Comparison of ENCODE assay signal across 1 cellular context in the genomic region with DNA sequence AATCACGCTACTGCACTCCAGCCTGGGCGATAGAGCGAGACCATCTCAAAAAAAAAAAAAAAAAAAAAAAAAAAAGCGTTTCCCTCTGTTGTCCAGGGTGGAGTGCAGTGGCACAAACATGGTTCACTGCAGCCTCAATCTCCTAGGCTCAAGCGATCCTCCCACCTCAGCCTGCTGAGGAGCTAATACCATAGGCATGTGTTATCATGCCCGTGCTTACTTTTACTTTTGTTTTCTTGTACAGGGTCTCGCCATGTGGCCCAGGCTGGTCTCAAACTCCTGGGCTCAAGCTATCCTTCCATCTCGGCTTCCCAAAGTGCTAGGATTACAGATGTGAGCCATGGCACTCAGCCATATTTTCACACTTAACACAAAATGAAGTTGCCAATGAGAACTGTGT.
TF ChIP-seq lines count a peak whose summit lies in the region.

No MANE protein-coding gene starts in this region.

TF ChIP-seq in WTC11, 78 proteins besides CTCF, POLR2A, EP300 and RAD21 (continued from another document):
- TF ChIP-seq, protein P1, sequence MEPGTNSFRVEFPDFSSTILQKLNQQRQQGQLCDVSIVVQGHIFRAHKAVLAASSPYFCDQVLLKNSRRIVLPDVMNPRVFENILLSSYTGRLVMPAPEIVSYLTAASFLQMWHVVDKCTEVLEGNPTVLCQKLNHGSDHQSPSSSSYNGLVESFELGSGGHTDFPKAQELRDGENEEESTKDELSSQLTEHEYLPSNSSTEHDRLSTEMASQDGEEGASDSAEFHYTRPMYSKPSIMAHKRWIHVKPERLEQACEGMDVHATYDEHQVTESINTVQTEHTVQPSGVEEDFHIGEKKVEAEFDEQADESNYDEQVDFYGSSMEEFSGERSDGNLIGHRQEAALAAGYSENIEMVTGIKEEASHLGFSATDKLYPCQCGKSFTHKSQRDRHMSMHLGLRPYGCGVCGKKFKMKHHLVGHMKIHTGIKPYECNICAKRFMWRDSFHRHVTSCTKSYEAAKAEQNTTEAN (CRISPR knock-in tag; IDR thresholded peaks at IDR 0.05) = no peak
- TF ChIP-seq, protein P2, sequence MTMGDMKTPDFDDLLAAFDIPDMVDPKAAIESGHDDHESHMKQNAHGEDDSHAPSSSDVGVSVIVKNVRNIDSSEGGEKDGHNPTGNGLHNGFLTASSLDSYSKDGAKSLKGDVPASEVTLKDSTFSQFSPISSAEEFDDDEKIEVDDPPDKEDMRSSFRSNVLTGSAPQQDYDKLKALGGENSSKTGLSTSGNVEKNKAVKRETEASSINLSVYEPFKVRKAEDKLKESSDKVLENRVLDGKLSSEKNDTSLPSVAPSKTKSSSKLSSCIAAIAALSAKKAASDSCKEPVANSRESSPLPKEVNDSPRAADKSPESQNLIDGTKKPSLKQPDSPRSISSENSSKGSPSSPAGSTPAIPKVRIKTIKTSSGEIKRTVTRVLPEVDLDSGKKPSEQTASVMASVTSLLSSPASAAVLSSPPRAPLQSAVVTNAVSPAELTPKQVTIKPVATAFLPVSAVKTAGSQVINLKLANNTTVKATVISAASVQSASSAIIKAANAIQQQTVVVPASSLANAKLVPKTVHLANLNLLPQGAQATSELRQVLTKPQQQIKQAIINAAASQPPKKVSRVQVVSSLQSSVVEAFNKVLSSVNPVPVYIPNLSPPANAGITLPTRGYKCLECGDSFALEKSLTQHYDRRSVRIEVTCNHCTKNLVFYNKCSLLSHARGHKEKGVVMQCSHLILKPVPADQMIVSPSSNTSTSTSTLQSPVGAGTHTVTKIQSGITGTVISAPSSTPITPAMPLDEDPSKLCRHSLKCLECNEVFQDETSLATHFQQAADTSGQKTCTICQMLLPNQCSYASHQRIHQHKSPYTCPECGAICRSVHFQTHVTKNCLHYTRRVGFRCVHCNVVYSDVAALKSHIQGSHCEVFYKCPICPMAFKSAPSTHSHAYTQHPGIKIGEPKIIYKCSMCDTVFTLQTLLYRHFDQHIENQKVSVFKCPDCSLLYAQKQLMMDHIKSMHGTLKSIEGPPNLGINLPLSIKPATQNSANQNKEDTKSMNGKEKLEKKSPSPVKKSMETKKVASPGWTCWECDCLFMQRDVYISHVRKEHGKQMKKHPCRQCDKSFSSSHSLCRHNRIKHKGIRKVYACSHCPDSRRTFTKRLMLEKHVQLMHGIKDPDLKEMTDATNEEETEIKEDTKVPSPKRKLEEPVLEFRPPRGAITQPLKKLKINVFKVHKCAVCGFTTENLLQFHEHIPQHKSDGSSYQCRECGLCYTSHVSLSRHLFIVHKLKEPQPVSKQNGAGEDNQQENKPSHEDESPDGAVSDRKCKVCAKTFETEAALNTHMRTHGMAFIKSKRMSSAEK (CRISPR knock-in tag; IDR thresholded peaks at IDR 0.05; ENCODE audit: borderline replicate concordance) = no peak
- TF ChIP-seq, protein P3, sequence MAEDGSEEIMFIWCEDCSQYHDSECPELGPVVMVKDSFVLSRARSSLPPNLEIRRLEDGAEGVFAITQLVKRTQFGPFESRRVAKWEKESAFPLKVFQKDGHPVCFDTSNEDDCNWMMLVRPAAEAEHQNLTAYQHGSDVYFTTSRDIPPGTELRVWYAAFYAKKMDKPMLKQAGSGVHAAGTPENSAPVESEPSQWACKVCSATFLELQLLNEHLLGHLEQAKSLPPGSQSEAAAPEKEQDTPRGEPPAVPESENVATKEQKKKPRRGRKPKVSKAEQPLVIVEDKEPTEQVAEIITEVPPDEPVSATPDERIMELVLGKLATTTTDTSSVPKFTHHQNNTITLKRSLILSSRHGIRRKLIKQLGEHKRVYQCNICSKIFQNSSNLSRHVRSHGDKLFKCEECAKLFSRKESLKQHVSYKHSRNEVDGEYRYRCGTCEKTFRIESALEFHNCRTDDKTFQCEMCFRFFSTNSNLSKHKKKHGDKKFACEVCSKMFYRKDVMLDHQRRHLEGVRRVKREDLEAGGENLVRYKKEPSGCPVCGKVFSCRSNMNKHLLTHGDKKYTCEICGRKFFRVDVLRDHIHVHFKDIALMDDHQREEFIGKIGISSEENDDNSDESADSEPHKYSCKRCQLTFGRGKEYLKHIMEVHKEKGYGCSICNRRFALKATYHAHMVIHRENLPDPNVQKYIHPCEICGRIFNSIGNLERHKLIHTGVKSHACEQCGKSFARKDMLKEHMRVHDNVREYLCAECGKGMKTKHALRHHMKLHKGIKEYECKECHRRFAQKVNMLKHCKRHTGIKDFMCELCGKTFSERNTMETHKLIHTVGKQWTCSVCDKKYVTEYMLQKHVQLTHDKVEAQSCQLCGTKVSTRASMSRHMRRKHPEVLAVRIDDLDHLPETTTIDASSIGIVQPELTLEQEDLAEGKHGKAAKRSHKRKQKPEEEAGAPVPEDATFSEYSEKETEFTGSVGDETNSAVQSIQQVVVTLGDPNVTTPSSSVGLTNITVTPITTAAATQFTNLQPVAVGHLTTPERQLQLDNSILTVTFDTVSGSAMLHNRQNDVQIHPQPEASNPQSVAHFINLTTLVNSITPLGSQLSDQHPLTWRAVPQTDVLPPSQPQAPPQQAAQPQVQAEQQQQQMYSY (CRISPR knock-in tag; IDR thresholded peaks at IDR 0.05) = no peak
- TF ChIP-seq, protein P4, sequence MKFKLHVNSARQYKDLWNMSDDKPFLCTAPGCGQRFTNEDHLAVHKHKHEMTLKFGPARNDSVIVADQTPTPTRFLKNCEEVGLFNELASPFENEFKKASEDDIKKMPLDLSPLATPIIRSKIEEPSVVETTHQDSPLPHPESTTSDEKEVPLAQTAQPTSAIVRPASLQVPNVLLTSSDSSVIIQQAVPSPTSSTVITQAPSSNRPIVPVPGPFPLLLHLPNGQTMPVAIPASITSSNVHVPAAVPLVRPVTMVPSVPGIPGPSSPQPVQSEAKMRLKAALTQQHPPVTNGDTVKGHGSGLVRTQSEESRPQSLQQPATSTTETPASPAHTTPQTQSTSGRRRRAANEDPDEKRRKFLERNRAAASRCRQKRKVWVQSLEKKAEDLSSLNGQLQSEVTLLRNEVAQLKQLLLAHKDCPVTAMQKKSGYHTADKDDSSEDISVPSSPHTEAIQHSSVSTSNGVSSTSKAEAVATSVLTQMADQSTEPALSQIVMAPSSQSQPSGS (CRISPR knock-in tag; IDR thresholded peaks at IDR 0.05; ENCODE audit: borderline replicate concordance, low read depth) = no peak
- TF ChIP-seq IRF2 (CRISPR knock-in tag; IDR thresholded peaks at IDR 0.05; ENCODE audit: borderline replicate concordance, low read depth) (no peak), TEAD1 (CRISPR knock-in tag; IDR thresholded peaks at IDR 0.05) (no peak), FOXJ3 (CRISPR knock-in tag; IDR thresholded peaks at IDR 0.05; ENCODE audit: borderline replicate concordance) (no peak), OVOL2 (CRISPR knock-in tag; IDR thresholded peaks at IDR 0.05; ENCODE audit: borderline replicate concordance) (no peak), ZNF396 (CRISPR knock-in tag; IDR thresholded peaks at IDR 0.05; ENCODE audit: borderline replicate concordance) (no peak), MYBL2 (CRISPR knock-in tag; IDR thresholded peaks at IDR 0.05) (no peak), FOXP1 (CRISPR knock-in tag; IDR thresholded peaks at IDR 0.05; ENCODE audit: borderline replicate concordance) (no peak), SOX15 (CRISPR knock-in tag; IDR thresholded peaks at IDR 0.05) (no peak), JAZF1 (CRISPR knock-in tag; IDR thresholded peaks at IDR 0.05) (no peak)
- TF ChIP-seq, protein P5, sequence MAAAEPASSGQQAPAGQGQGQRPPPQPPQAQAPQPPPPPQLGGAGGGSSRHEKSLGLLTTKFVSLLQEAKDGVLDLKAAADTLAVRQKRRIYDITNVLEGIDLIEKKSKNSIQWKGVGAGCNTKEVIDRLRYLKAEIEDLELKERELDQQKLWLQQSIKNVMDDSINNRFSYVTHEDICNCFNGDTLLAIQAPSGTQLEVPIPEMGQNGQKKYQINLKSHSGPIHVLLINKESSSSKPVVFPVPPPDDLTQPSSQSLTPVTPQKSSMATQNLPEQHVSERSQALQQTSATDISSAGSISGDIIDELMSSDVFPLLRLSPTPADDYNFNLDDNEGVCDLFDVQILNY (CRISPR knock-in tag; IDR thresholded peaks at IDR 0.05) = no peak
- TF ChIP-seq, protein P6, sequence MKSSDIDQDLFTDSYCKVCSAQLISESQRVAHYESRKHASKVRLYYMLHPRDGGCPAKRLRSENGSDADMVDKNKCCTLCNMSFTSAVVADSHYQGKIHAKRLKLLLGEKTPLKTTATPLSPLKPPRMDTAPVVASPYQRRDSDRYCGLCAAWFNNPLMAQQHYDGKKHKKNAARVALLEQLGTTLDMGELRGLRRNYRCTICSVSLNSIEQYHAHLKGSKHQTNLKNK (CRISPR knock-in tag; IDR thresholded peaks at IDR 0.05) = no peak
- TF ChIP-seq, protein P7, sequence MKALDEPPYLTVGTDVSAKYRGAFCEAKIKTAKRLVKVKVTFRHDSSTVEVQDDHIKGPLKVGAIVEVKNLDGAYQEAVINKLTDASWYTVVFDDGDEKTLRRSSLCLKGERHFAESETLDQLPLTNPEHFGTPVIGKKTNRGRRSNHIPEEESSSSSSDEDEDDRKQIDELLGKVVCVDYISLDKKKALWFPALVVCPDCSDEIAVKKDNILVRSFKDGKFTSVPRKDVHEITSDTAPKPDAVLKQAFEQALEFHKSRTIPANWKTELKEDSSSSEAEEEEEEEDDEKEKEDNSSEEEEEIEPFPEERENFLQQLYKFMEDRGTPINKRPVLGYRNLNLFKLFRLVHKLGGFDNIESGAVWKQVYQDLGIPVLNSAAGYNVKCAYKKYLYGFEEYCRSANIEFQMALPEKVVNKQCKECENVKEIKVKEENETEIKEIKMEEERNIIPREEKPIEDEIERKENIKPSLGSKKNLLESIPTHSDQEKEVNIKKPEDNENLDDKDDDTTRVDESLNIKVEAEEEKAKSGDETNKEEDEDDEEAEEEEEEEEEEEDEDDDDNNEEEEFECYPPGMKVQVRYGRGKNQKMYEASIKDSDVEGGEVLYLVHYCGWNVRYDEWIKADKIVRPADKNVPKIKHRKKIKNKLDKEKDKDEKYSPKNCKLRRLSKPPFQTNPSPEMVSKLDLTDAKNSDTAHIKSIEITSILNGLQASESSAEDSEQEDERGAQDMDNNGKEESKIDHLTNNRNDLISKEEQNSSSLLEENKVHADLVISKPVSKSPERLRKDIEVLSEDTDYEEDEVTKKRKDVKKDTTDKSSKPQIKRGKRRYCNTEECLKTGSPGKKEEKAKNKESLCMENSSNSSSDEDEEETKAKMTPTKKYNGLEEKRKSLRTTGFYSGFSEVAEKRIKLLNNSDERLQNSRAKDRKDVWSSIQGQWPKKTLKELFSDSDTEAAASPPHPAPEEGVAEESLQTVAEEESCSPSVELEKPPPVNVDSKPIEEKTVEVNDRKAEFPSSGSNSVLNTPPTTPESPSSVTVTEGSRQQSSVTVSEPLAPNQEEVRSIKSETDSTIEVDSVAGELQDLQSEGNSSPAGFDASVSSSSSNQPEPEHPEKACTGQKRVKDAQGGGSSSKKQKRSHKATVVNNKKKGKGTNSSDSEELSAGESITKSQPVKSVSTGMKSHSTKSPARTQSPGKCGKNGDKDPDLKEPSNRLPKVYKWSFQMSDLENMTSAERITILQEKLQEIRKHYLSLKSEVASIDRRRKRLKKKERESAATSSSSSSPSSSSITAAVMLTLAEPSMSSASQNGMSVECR (CRISPR knock-in tag; IDR thresholded peaks at IDR 0.05; ENCODE audit: borderline replicate concordance) = no peak
- TF ChIP-seq, protein P8, sequence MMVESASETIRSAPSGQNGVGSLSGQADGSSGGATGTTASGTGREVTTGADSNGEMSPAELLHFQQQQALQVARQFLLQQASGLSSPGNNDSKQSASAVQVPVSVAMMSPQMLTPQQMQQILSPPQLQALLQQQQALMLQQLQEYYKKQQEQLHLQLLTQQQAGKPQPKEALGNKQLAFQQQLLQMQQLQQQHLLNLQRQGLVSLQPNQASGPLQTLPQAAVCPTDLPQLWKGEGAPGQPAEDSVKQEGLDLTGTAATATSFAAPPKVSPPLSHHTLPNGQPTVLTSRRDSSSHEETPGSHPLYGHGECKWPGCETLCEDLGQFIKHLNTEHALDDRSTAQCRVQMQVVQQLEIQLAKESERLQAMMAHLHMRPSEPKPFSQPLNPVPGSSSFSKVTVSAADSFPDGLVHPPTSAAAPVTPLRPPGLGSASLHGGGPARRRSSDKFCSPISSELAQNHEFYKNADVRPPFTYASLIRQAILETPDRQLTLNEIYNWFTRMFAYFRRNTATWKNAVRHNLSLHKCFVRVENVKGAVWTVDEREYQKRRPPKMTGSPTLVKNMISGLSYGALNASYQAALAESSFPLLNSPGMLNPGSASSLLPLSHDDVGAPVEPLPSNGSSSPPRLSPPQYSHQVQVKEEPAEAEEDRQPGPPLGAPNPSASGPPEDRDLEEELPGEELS (CRISPR knock-in tag; IDR thresholded peaks at IDR 0.05) = no peak
- TF ChIP-seq, protein P9, sequence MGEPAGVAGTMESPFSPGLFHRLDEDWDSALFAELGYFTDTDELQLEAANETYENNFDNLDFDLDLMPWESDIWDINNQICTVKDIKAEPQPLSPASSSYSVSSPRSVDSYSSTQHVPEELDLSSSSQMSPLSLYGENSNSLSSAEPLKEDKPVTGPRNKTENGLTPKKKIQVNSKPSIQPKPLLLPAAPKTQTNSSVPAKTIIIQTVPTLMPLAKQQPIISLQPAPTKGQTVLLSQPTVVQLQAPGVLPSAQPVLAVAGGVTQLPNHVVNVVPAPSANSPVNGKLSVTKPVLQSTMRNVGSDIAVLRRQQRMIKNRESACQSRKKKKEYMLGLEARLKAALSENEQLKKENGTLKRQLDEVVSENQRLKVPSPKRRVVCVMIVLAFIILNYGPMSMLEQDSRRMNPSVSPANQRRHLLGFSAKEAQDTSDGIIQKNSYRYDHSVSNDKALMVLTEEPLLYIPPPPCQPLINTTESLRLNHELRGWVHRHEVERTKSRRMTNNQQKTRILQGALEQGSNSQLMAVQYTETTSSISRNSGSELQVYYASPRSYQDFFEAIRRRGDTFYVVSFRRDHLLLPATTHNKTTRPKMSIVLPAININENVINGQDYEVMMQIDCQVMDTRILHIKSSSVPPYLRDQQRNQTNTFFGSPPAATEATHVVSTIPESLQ (CRISPR knock-in tag; IDR thresholded peaks at IDR 0.05) = no peak
